Comparison of ENCODE assay signal across 1 cellular context in genomic region chr4:176872461-176872860, GRCh38.
TF ChIP-seq lines count a peak whose summit lies in the region.

No MANE protein-coding gene starts in this region.

TF ChIP-seq in GM12878, 131 proteins besides CTCF, POLR2A, EP300 and RAD21 (continued from another document):
- TF ChIP-seq, protein P1, sequence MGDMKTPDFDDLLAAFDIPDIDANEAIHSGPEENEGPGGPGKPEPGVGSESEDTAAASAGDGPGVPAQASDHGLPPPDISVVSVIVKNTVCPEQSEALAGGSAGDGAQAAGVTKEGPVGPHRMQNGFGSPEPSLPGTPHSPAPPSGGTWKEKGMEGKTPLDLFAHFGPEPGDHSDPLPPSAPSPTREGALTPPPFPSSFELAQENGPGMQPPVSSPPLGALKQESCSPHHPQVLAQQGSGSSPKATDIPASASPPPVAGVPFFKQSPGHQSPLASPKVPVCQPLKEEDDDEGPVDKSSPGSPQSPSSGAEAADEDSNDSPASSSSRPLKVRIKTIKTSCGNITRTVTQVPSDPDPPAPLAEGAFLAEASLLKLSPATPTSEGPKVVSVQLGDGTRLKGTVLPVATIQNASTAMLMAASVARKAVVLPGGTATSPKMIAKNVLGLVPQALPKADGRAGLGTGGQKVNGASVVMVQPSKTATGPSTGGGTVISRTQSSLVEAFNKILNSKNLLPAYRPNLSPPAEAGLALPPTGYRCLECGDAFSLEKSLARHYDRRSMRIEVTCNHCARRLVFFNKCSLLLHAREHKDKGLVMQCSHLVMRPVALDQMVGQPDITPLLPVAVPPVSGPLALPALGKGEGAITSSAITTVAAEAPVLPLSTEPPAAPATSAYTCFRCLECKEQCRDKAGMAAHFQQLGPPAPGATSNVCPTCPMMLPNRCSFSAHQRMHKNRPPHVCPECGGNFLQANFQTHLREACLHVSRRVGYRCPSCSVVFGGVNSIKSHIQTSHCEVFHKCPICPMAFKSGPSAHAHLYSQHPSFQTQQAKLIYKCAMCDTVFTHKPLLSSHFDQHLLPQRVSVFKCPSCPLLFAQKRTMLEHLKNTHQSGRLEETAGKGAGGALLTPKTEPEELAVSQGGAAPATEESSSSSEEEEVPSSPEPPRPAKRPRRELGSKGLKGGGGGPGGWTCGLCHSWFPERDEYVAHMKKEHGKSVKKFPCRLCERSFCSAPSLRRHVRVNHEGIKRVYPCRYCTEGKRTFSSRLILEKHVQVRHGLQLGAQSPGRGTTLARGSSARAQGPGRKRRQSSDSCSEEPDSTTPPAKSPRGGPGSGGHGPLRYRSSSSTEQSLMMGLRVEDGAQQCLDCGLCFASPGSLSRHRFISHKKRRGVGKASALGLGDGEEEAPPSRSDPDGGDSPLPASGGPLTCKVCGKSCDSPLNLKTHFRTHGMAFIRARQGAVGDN (IDR thresholded peaks at IDR 0.05), result no peak
- TF ChIP-seq MAX (IDR thresholded peaks at IDR 0.05; ENCODE audit: low read depth, low read length), result no peak
- no peak for TF ChIP-seq NR2C1 (IDR thresholded peaks at IDR 0.05)
- TF ChIP-seq RB1 (IDR thresholded peaks at IDR 0.05; ENCODE audit: borderline replicate concordance), result no peak
